1 cellular context compared by ENCODE assay signal in genomic region chr5:119524461-119524860, GRCh38.
TF ChIP-seq lines count a peak whose summit lies in the region.

No MANE protein-coding gene starts in this region.

TF ChIP-seq in WTC11, 78 proteins besides CTCF, POLR2A, EP300 and RAD21 (continued from another document):
- TF ChIP-seq ARID4B (CRISPR knock-in tag; IDR thresholded peaks at IDR 0.05; ENCODE audit: borderline replicate concordance): no peak
TF ChIP-seq in WTC11: peak in this region for 0.
